ENCODE assay signal across 12 cellular contexts in the genomic region with DNA sequence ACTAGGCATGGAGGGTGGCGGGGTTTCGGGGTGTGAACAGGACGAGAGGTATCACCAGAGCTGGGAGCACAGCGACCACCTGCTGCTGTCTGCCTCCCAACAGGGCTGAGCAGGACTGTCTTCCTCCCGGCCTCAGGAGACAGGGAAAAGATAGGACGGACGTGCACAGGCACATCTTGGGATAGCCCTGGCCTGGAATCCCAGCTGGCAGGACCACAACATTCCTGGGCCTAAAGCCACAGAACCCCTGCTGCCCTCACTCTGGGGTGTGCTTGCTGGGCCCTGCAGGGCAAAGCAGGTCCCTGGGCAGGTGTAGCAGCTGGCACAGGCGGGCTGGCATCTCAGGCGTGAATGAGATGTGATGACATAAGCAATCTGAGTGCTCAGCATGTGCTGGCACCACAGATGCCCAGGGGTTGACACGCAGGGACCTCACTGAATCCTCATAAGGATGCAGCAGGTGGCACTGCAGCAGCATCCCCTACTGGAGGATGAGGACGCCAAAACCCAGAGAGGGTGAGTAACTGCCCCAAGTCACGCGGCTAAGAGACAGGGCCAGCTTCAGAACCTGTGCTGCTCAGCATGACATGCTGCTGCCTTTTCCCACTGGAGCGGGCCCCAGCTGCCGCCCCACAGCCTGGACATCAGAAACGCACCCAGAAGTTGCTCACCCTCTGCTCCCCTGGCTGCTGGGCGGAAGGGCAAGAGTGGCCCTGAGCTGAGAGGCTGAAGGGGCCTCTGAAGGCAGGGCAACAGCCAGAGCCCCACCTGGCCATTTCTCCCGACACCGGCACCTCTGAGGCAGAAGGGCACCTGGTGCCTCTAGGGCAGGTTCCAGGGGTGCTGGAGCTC. TPM values are rescaled to one million over a fixed set of nuclear protein-coding genes. Genes with fewer than 3 reads are reported as not detected.
DNase-seq lines count a peak whose midpoint lies in the region; ATAC-seq lines count a peak whose summit lies in the region.
"Had no signal": no experiment of that assay in that cellular context is flagged by ENCODE, and none has a peak within 500 bp of the region (broad histone marks: within the 10 kb centered on the region; RNA-seq: fewer than 3 reads in every experiment).

No MANE protein-coding gene starts in this region.

- H3K27me3 ChIP-seq in MG63 = no peaks in the 10 kb centered on the region
- H3K27me3 ChIP-seq in mesendoderm (ENCODE audit: insufficient read depth, low read length, poor library complexity) = no peaks in the 10 kb centered on the region
- H3K27me3 ChIP-seq: heart left ventricle had no signal

- H3K27me3 Mint-ChIP-seq in memory B cell = no peaks in the 10 kb centered on the region
- H3K27me3 Mint-ChIP-seq: activated T-helper 17 cell treated with anti-CD3 and anti-CD28 coated beads, Interleukin-2, amount 50 U/mL, for 72 hours; stimulated activated naive CD8-positive, alpha-beta T cell treated with anti-CD3 and anti-CD28 coated beads, Interleukin-15, amount 100 ng/mL, for 72 hours had no signal

- no peaks in the 10 kb centered on the region for H3K9me3 Mint-ChIP-seq in memory B cell
- H3K9me3 Mint-ChIP-seq: activated T-helper 17 cell treated with anti-CD3 and anti-CD28 coated beads, Interleukin-2, amount 50 U/mL, for 72 hours; stimulated activated naive CD8-positive, alpha-beta T cell treated with anti-CD3 and anti-CD28 coated beads, Interleukin-15, amount 100 ng/mL, for 72 hours had no signal

- no peak overlapping the region for H3K18ac ChIP-seq in mesendoderm (ENCODE audit: low read length)

- peak overlapping the region; percentile 99 for H3K27ac ChIP-seq in angular gyrus (ENCODE audit: low read depth, low read length)
- no peak overlapping the region for H3K27ac ChIP-seq in mesendoderm (ENCODE audit: low read depth, low read length)

- H3K36me3 ChIP-seq in MG63 (peaks cover 25% of the 10 kb centered on the region), mesendoderm (ENCODE audit: control insufficient read depth, insufficient read depth, low read length) (no peaks in the 10 kb centered on the region)

- H3K23ac ChIP-seq in mesendoderm (ENCODE audit: low read length) = no peak overlapping the region

- H3K36me3 Mint-ChIP-seq in memory B cell = peaks cover 30% of the 10 kb centered on the region

- peak overlapping the region; percentile 41 for H3K27ac Mint-ChIP-seq in memory B cell
- H3K27ac Mint-ChIP-seq: stimulated activated naive CD8-positive, alpha-beta T cell treated with anti-CD3 and anti-CD28 coated beads, Interleukin-15, amount 100 ng/mL, for 72 hours had no signal

- ATAC-seq in memory B cell (ENCODE audit: low read depth) = no peak
- ATAC-seq: activated T-helper 17 cell treated with anti-CD3 and anti-CD28 coated beads, Interleukin-2, amount 50 U/mL, for 72 hours; stimulated activated naive CD8-positive, alpha-beta T cell treated with anti-CD3 and anti-CD28 coated beads, Interleukin-15, amount 100 ng/mL, for 72 hours had no signal

- H2BK5ac ChIP-seq in mesendoderm (ENCODE audit: low read length) = no peak overlapping the region

- H3K4me3 ChIP-seq in MG63 = no peak overlapping the region
- no peak overlapping the region for H3K4me3 ChIP-seq in mesendoderm (ENCODE audit: low read length)
- H3K4me3 ChIP-seq: heart left ventricle had no signal

- H3K4me2 ChIP-seq in mesendoderm (ENCODE audit: low read length) = no peak overlapping the region

- H4K5ac ChIP-seq in mesendoderm (ENCODE audit: low read length) = no peak overlapping the region

- peaks cover 2% of the 10 kb centered on the region for H3K79me1 ChIP-seq in mesendoderm (ENCODE audit: low read length)

- peaks cover 15% of the 10 kb centered on the region for H3K4me1 Mint-ChIP-seq in memory B cell

- H3K4ac ChIP-seq in mesendoderm (ENCODE audit: low read depth, low read length) = no peak overlapping the region

- no CpG with 5 or more reads among the region's 19 CpGs for WGBS in mesendoderm (ENCODE audit: extremely low coverage, insufficient coverage, low lambda C conversion rate)

- no peaks in the 10 kb centered on the region for H3K9me3 ChIP-seq in MG63
- H3K9me3 ChIP-seq: heart left ventricle had no signal

- no peak overlapping the region for H3K4me3 Mint-ChIP-seq in memory B cell
- H3K4me3 Mint-ChIP-seq: activated T-helper 17 cell treated with anti-CD3 and anti-CD28 coated beads, Interleukin-2, amount 50 U/mL, for 72 hours; stimulated activated naive CD8-positive, alpha-beta T cell treated with anti-CD3 and anti-CD28 coated beads, Interleukin-15, amount 100 ng/mL, for 72 hours had no signal

- no peak overlapping the region for H4K8ac ChIP-seq in mesendoderm (ENCODE audit: low read depth, low read length)

- H3K79me2 ChIP-seq in mesendoderm (ENCODE audit: control insufficient read depth, insufficient read depth, low read length) = no peaks in the 10 kb centered on the region

- H2BK120ac ChIP-seq in mesendoderm (ENCODE audit: low read depth, low read length) = no peak overlapping the region

- H3K4me1 ChIP-seq in mesendoderm (ENCODE audit: control insufficient read depth, low read depth, low read length) = no peaks in the 10 kb centered on the region

- no peak overlapping the region for H2AK5ac ChIP-seq in mesendoderm (ENCODE audit: low read length)

- H3K9ac ChIP-seq in mesendoderm (ENCODE audit: low read length) = no peak overlapping the region

- H3K56ac ChIP-seq in mesendoderm (ENCODE audit: low read length) = no peak overlapping the region

- peak; percentile 46 for DNase-seq in DMS79 (lab: John Stamatoyannopoulos, UW)
- DNase-seq in MG63 = peak; percentile 43
- no peak for DNase-seq in memory B cell (ENCODE audit: low spot score in 2 of 2)
- no peak for DNase-seq in DMS153 (lab: John Stamatoyannopoulos, UW)
- no peak for DNase-seq in NOMO-1 treated with DMSO at 0.1 percent for 48 hours (lab: John Stamatoyannopoulos, UW; ENCODE audit: unreplicated experiment)
- DNase-seq in effector CD8-positive, alpha-beta T cell (lab: John Stamatoyannopoulos, UW) = no peak
- no peak for DNase-seq in mesendoderm
- DNase-seq: heart left ventricle; stimulated activated CD4-positive, alpha-beta T cell treated with anti-CD3 and anti-CD28 coated beads, Interleukin-15, amount 100 ng/mL, for 24 hours; stimulated activated naive CD8-positive, alpha-beta T cell treated with anti-CD3 and anti-CD28 coated beads, Interleukin-15, amount 100 ng/mL, for 72 hours had no signal

- no peak overlapping the region for H2BK15ac ChIP-seq in mesendoderm (replicated peaks; ENCODE audit: low read depth)

RNA-seq across cellular contexts. Expression of gene CORO7, which starts 7.1 kb away (rescaled TPM):
- total RNA-seq in MG63 (2014; rRNA removed; shearing (Covaris generic); ENCODE audit: low replicate concordance) = 7.5 and 9.2 TPM in 2 replicates
- 8.8 TPM for polyA plus RNA-seq in mesendoderm (2013, experiment 1 of 2)
- polyA plus RNA-seq in mesendoderm (2013, experiment 2 of 2) = 9.0 TPM

RNA-seq across cellular contexts. Expression of gene DNAJA3, which starts 16.4 kb away (rescaled TPM):
- 125 and 127 TPM in 2 replicates for total RNA-seq in MG63 (2014; rRNA removed; shearing (Covaris generic); ENCODE audit: low replicate concordance)
- 53.2 TPM for polyA plus RNA-seq in mesendoderm (2013, experiment 1 of 2)
- polyA plus RNA-seq in mesendoderm (2013, experiment 2 of 2) = 52.7 TPM

RNA-seq across cellular contexts. Expression of gene VASN, which starts 37.7 kb away (rescaled TPM):
- total RNA-seq in MG63 (2014; rRNA removed; shearing (Covaris generic); ENCODE audit: low replicate concordance) = 55.7 and 68.7 TPM in 2 replicates
- polyA plus RNA-seq in mesendoderm (2013, experiment 1 of 2) = 6.4 TPM
- polyA plus RNA-seq in mesendoderm (2013, experiment 2 of 2) = 6.5 TPM

RNA-seq across cellular contexts. Expression of gene PAM16, which starts 58.2 kb away (rescaled TPM):
- 84.1 and 105 TPM in 2 replicates for total RNA-seq in MG63 (2014; rRNA removed; shearing (Covaris generic); ENCODE audit: low replicate concordance)
- polyA plus RNA-seq in mesendoderm (2013, experiment 1 of 2) = 140 TPM
- 140 TPM for polyA plus RNA-seq in mesendoderm (2013, experiment 2 of 2)

Comparison
In these comparisons a context has a peak if more than half of its experiments do, and no peak if none do; other contexts are left out.
1. DNase-seq: peak in DMS79 (single experiment) and MG63 (single experiment); none in memory B cell (0 of 2), DMS153 (single experiment), NOMO-1 treated with DMSO at 0.1 percent for 48 hours (single experiment), effector CD8-positive, alpha-beta T cell (single experiment) and mesendoderm (single experiment).